Comparison of ENCODE assay signal across 11 cellular contexts in genomic region chr1:58718435-58718834, GRCh38. TPM values are rescaled to one million over a fixed set of nuclear protein-coding genes. Genes with fewer than 3 reads are reported as not detected.
DNase-seq lines count a peak whose midpoint lies in the region; ATAC-seq and TF ChIP-seq lines count a peak whose summit lies in the region.
"Had no signal": no experiment of that assay in that cellular context is flagged by ENCODE, and none has a peak within 500 bp of the region (broad histone marks: within the 10 kb centered on the region; RNA-seq: fewer than 3 reads in every experiment).

No MANE protein-coding gene starts in this region.

- peaks cover 20 to 37% (median 24%) of the 10 kb centered on the region in 4 donors for H3K4me1 Mint-ChIP-seq in CD4-positive, alpha-beta memory T cell
- peaks cover 16% of the 10 kb centered on the region for H3K4me1 Mint-ChIP-seq in activated T-helper 17 cell treated with anti-CD3 and anti-CD28 coated beads, Interleukin-2, amount 50 U/mL, for 72 hours

- H3K4me3 ChIP-seq in CD4-positive, alpha-beta memory T cell (ENCODE audit: low read length in 2 of 2): peak overlapping the region in 1 of 2 donors; percentile 2
- no peak overlapping the region for H3K4me3 ChIP-seq in lower lobe of right lung
- H3K4me3 ChIP-seq: SJCRH30 had no signal

- DNase-seq in CD4-positive, alpha-beta memory T cell: peak in 3 of 5 donors; percentile 14 to 20 (median 15)
- DNase-seq in KG1 (lab: John Stamatoyannopoulos, UW) (peak; percentile 73), lower lobe of right lung (no peak), iPS-NIHi11 (ENCODE audit: low spot score) (no peak)
- DNase-seq: mammary epithelial cell, NCI-H2107 had no signal

- ATAC-seq in activated T-helper 17 cell treated with anti-CD3 and anti-CD28 coated beads, Interleukin-2, amount 50 U/mL, for 72 hours (replicated peaks): peak; percentile 25
- no peak for ATAC-seq in lower lobe of right lung
- ATAC-seq in HG03045 (IDR thresholded peaks at IDR 0.05; ENCODE audit: unreplicated experiment): no peak
- ATAC-seq in GM21367 (IDR thresholded peaks at IDR 0.05; ENCODE audit: unreplicated experiment): no peak
- ATAC-seq in HG03469 (IDR thresholded peaks at IDR 0.05; ENCODE audit: unreplicated experiment): no peak

- intact Hi-C loops in CD4-positive, alpha-beta memory T cell (cut with micrococcal nuclease): no loop called here
- intact Hi-C loops in lower lobe of right lung (cut with DNase I): no loop called here

- H3K27ac ChIP-seq in CD4-positive, alpha-beta memory T cell (ENCODE audit: low read depth, low read length): peak overlapping the region; percentile 32
- peak overlapping the region; percentile 62 for H3K27ac ChIP-seq in lower lobe of right lung
- H3K27ac ChIP-seq: SJCRH30 had no signal

- no peaks in the 10 kb centered on the region for H3K36me3 ChIP-seq in CD4-positive, alpha-beta memory T cell (ENCODE audit: insufficient read depth, low read length)
- no peaks in the 10 kb centered on the region for H3K36me3 ChIP-seq in lower lobe of right lung
- H3K36me3 ChIP-seq: SJCRH30 had no signal

- peak overlapping the region; percentile 20 to 88 (median 62) for H3K27ac Mint-ChIP-seq in CD4-positive, alpha-beta memory T cell
- peak overlapping the region; percentile 86 for H3K27ac Mint-ChIP-seq in activated T-helper 17 cell treated with anti-CD3 and anti-CD28 coated beads, Interleukin-2, amount 50 U/mL, for 72 hours

- H3K27me3 ChIP-seq in CD4-positive, alpha-beta memory T cell (ENCODE audit: insufficient read depth, low read length): no peaks in the 10 kb centered on the region
- H3K27me3 ChIP-seq in lower lobe of right lung (ENCODE audit: low read depth): no peaks in the 10 kb centered on the region
- H3K27me3 ChIP-seq: SJCRH30 had no signal

- POLR2A ChIA-PET in CD4-positive, alpha-beta memory T cell (lab: Charles Lee; ENCODE audit: partially characterized antibody): interaction anchor here (1.0 to 2.1 kb wide), 4 partner anchors 14 to 65 kb away, joined by 3 to 10 read pairs (median 6); partner anchors contain the start of genes JUN and MYSM1

- H3K9me3 ChIP-seq in CD4-positive, alpha-beta memory T cell (ENCODE audit: control insufficient read depth in 1 of 2, low read length in 2 of 2): no peaks in the 10 kb centered on the region
- no peaks in the 10 kb centered on the region for H3K9me3 ChIP-seq in lower lobe of right lung
- H3K9me3 ChIP-seq: SJCRH30 had no signal

- CTCF ChIA-PET in CD4-positive, alpha-beta memory T cell (lab: Charles Lee; ENCODE audit: partially characterized antibody): interaction anchor here (0.7 to 1.3 kb wide), 3 partner anchors 8 to 980 kb away, joined by 3 to 4 read pairs (median 3); no protein-coding TSS in a partner anchor

- H3K9me3 Mint-ChIP-seq in CD4-positive, alpha-beta memory T cell: no peaks in the 10 kb centered on the region
- H3K9me3 Mint-ChIP-seq in activated T-helper 17 cell treated with anti-CD3 and anti-CD28 coated beads, Interleukin-2, amount 50 U/mL, for 72 hours: no peaks in the 10 kb centered on the region

- H3K36me3 Mint-ChIP-seq in CD4-positive, alpha-beta memory T cell: no peaks in the 10 kb centered on the region
- H3K36me3 Mint-ChIP-seq in activated T-helper 17 cell treated with anti-CD3 and anti-CD28 coated beads, Interleukin-2, amount 50 U/mL, for 72 hours (ENCODE audit: low read depth): no peaks in the 10 kb centered on the region

- no peaks in the 10 kb centered on the region for H3K27me3 Mint-ChIP-seq in CD4-positive, alpha-beta memory T cell
- H3K27me3 Mint-ChIP-seq in activated T-helper 17 cell treated with anti-CD3 and anti-CD28 coated beads, Interleukin-2, amount 50 U/mL, for 72 hours: no peaks in the 10 kb centered on the region

- no peak for TF ChIP-seq CTCF in lower lobe of right lung (IDR thresholded peaks at IDR 0.05)

- H3K4me1 ChIP-seq in CD4-positive, alpha-beta memory T cell (ENCODE audit: insufficient read depth, low read length): peaks cover 28% of the 10 kb centered on the region
- peaks cover 24% of the 10 kb centered on the region for H3K4me1 ChIP-seq in lower lobe of right lung
- H3K4me1 ChIP-seq: SJCRH30 had no signal

- peak overlapping the region; percentile 48 to 82 (median 69) for H3K4me3 Mint-ChIP-seq in CD4-positive, alpha-beta memory T cell
- H3K4me3 Mint-ChIP-seq in activated T-helper 17 cell treated with anti-CD3 and anti-CD28 coated beads, Interleukin-2, amount 50 U/mL, for 72 hours: peak overlapping the region; percentile 52

RNA-seq across cellular contexts. Expression of gene MYSM1, which starts 18.6 kb away (rescaled TPM):
- total RNA-seq in CD4-positive, alpha-beta memory T cell: 10 to 100 TPM; 56.1 to 66.6 TPM
- 1 to 10 TPM; 8.9 to 9.3 TPM for polyA plus RNA-seq in CD4-positive, alpha-beta memory T cell
- total RNA-seq in activated T-helper 17 cell treated with anti-CD3 and anti-CD28 coated beads, Interleukin-2, amount 50 U/mL, for 72 hours: 10 to 100 TPM; 45.2 to 63.6 TPM
- 35.5 TPM for total RNA-seq in lower lobe of right lung

Comparison
In these comparisons a context has a peak if more than half of its experiments do, and no peak if none do; other contexts are left out.
1. DNase-seq: peak in CD4-positive, alpha-beta memory T cell (3 of 5) and KG1 (single experiment); none in lower lobe of right lung (single experiment) and iPS-NIHi11 (single experiment).